ENCODE assay signal across 10 cellular contexts in the genomic region with DNA sequence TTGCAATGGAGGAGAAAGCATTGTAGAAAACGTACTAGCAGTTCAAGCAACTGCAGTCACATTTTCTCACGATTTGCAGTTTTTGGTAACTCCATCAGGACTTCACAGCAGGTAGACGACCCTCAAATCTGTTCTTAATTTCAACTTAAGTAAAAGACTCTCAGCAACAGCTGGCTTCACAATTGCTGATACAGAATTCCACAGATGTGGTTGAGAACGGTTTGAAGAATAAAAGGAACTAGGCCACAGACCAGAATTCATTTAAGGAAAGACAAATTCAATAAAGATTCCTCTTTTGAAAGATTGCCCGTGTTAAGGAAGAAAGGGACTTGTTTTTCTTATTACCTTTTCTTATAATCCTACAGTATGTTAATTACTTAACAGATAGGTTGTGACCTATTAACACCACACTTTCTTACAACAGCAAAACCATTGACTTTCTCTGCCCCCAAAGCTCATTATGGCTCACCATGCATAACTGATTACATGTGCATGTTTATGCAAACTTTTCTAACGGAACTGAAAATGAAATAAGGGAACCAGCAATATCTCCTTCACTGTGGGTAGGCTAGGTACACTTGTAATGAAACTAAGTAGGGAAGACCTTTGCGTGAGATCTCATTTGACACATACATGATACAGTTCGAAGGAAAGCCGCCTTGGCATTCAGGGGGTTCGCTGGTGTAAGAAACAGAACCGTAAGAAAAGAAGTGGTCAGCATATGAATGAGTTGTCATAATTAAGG. TPM values are rescaled to one million over a fixed set of nuclear protein-coding genes. Genes with fewer than 3 reads are reported as not detected.
DNase-seq lines count a peak whose midpoint lies in the region; ATAC-seq and TF ChIP-seq lines count a peak whose summit lies in the region.
"Had no signal": no experiment of that assay in that cellular context is flagged by ENCODE, and none has a peak within 500 bp of the region (broad histone marks: within the 10 kb centered on the region; RNA-seq: fewer than 3 reads in every experiment).

No MANE protein-coding gene starts in this region.

- H3K4me1 Mint-ChIP-seq in CD4-positive, alpha-beta memory T cell: peaks cover 1 to 12% (median 4%) of the 10 kb centered on the region in 4 donors
- peaks cover 4% of the 10 kb centered on the region for H3K4me1 Mint-ChIP-seq in CD8-positive, alpha-beta T cell (ENCODE audit: low read depth)

- H3K4me2 ChIP-seq in DOHH2 (ENCODE audit: low read length): peak overlapping the region; percentile 73

- H3K36me3 Mint-ChIP-seq in CD4-positive, alpha-beta memory T cell: peaks cover 0 to 1% of the 10 kb centered on the region in 2 donors
- no peaks in the 10 kb centered on the region for H3K36me3 Mint-ChIP-seq in CD8-positive, alpha-beta T cell

- peak; percentile 44 for DNase-seq in RPMI8226
- no peak for DNase-seq in NCI-H2107 (lab: John Stamatoyannopoulos, UW)
- no peak for DNase-seq in NCI-H1436 (lab: John Stamatoyannopoulos, UW)
- DNase-seq in CD4-positive, alpha-beta memory T cell: no peak
- no peak for DNase-seq in CD8-positive, alpha-beta T cell
- DNase-seq: activated CD8-positive, alpha-beta memory T cell treated with anti-CD3 and anti-CD28 coated beads for 24 hours had no signal

- peaks cover 0 to 4% (median 0%) of the 10 kb centered on the region in 8 donors for H3K9me3 Mint-ChIP-seq in CD4-positive, alpha-beta memory T cell
- no peaks in the 10 kb centered on the region for H3K9me3 Mint-ChIP-seq in CD8-positive, alpha-beta T cell

- ATAC-seq in GM19455 (IDR thresholded peaks at IDR 0.05; ENCODE audit: unreplicated experiment): peak; percentile 91
- peak; percentile 90 for ATAC-seq in HG03095 (IDR thresholded peaks at IDR 0.05; ENCODE audit: unreplicated experiment)
- no peak for ATAC-seq in CD8-positive, alpha-beta T cell
- ATAC-seq: HCT116 had no signal

- peak overlapping the region; percentile 88 for H3K27ac ChIP-seq in DOHH2 (ENCODE audit: low read depth, low read length)
- no peak overlapping the region for H3K27ac ChIP-seq in CD4-positive, alpha-beta memory T cell (ENCODE audit: low read depth, low read length)
- H3K27ac ChIP-seq in CD8-positive, alpha-beta T cell (ENCODE audit: low read depth, low read length): no peak overlapping the region

- POLR2A ChIA-PET in CD4-positive, alpha-beta memory T cell (lab: Charles Lee; ENCODE audit: partially characterized antibody): no interaction called here
- POLR2A ChIA-PET in CD8-positive, alpha-beta T cell (lab: Charles Lee): no interaction called here

- H3K27ac Mint-ChIP-seq in CD4-positive, alpha-beta memory T cell: no peak overlapping the region
- no peak overlapping the region for H3K27ac Mint-ChIP-seq in CD8-positive, alpha-beta T cell

- peaks cover 5% of the 10 kb centered on the region; the same call in 1 of the 2 replicates for H3K79me2 ChIP-seq in DOHH2 (ENCODE audit: control insufficient read depth, low read length)

- no peaks in the 10 kb centered on the region for H3K9me2 ChIP-seq in DOHH2 (replicated peaks; ENCODE audit: control insufficient read depth, low read length)

- H3K27me3 ChIP-seq in DOHH2 (ENCODE audit: control insufficient read depth, low read length): no peaks in the 10 kb centered on the region
- peaks cover 5% of the 10 kb centered on the region for H3K27me3 ChIP-seq in CD4-positive, alpha-beta memory T cell (ENCODE audit: insufficient read depth, low read length)
- H3K27me3 ChIP-seq in CD8-positive, alpha-beta T cell (ENCODE audit: insufficient read depth, low read length): no peaks in the 10 kb centered on the region

- no peak overlapping the region for H3K4me3 Mint-ChIP-seq in CD4-positive, alpha-beta memory T cell
- no peak overlapping the region for H3K4me3 Mint-ChIP-seq in CD8-positive, alpha-beta T cell

- H3K36me3 ChIP-seq in DOHH2 (ENCODE audit: control insufficient read depth, low read length): no peaks in the 10 kb centered on the region
- no peaks in the 10 kb centered on the region for H3K36me3 ChIP-seq in CD4-positive, alpha-beta memory T cell (ENCODE audit: insufficient read depth, low read length)
- no peaks in the 10 kb centered on the region for H3K36me3 ChIP-seq in CD8-positive, alpha-beta T cell (ENCODE audit: insufficient read depth, low read length)

- intact Hi-C loops in CD4-positive, alpha-beta memory T cell (cut with micrococcal nuclease): loop anchor here (5.0 kb wide), 1 partner anchor 47 kb away; no protein-coding TSS in a partner anchor
- intact Hi-C loops in CD8-positive, alpha-beta T cell (cut with DNase I, micrococcal nuclease): loop anchor here (2.0 to 10.0 kb wide), 5 partner anchors 19 to 1285 kb away; partner anchors contain the start of genes TSHZ1 (in 1 of the 2) and ZNF236 (in 1 of the 2)

- H3K27me3 Mint-ChIP-seq in CD4-positive, alpha-beta memory T cell: peaks cover 19 to 25% of the 10 kb centered on the region in 2 donors
- peaks cover 19% of the 10 kb centered on the region for H3K27me3 Mint-ChIP-seq in CD8-positive, alpha-beta T cell (ENCODE audit: low read depth)

- peak overlapping the region; percentile 54 for H3K4me3 ChIP-seq in DOHH2 (ENCODE audit: low read length)
- no peak overlapping the region for H3K4me3 ChIP-seq in CD4-positive, alpha-beta memory T cell (ENCODE audit: low read length in 2 of 2)
- H3K4me3 ChIP-seq in CD8-positive, alpha-beta T cell (ENCODE audit: low read depth, low read length): no peak overlapping the region

- no peak for TF ChIP-seq CTCF in DOHH2 (IDR thresholded peaks at IDR 0.05; ENCODE audit: low read depth, low read length, poor library complexity, severe bottlenecking)
- no peak for TF ChIP-seq CTCF in CD8-positive, alpha-beta T cell (IDR thresholded peaks at IDR 0.05)

- no peaks in the 10 kb centered on the region for H4K20me1 ChIP-seq in DOHH2 (ENCODE audit: control insufficient read depth, insufficient read depth, low read depth, low read length)

- CTCF ChIA-PET in CD4-positive, alpha-beta memory T cell (lab: Charles Lee; ENCODE audit: partially characterized antibody): no interaction called here
- CTCF ChIA-PET in CD8-positive, alpha-beta T cell (lab: Charles Lee): interaction anchor here (1.2 kb wide), 1 partner anchor 101 kb away, joined by 3 read pairs; no protein-coding TSS in a partner anchor

- H3F3A ChIP-seq in DOHH2 (ENCODE audit: control insufficient read depth, insufficient read depth): peaks cover 27% of the 10 kb centered on the region

- no peaks in the 10 kb centered on the region for H3K9me3 ChIP-seq in DOHH2 (ENCODE audit: control insufficient read depth, insufficient read depth, low read length)
- no peaks in the 10 kb centered on the region for H3K9me3 ChIP-seq in CD4-positive, alpha-beta memory T cell (ENCODE audit: control insufficient read depth in 1 of 2, low read length in 2 of 2)
- no peaks in the 10 kb centered on the region for H3K9me3 ChIP-seq in CD8-positive, alpha-beta T cell (ENCODE audit: low read length)

- H3K4me1 ChIP-seq in DOHH2 (ENCODE audit: control insufficient read depth, low read length): peaks cover 49% of the 10 kb centered on the region
- peaks cover 5% of the 10 kb centered on the region for H3K4me1 ChIP-seq in CD4-positive, alpha-beta memory T cell (ENCODE audit: insufficient read depth, low read length)
- peaks cover 4% of the 10 kb centered on the region for H3K4me1 ChIP-seq in CD8-positive, alpha-beta T cell (ENCODE audit: insufficient read depth, low read length)

RNA-seq across cellular contexts. Expression of gene ZNF516, which starts 4.7 kb away (rescaled TPM):
- 1 to 10 TPM; 7.7 to 9.9 TPM for total RNA-seq in CD4-positive, alpha-beta memory T cell
- 1 to 10 TPM in 1 of 2 donors, under 1 TPM in 1; 0.25 to 2.2 TPM for polyA plus RNA-seq in CD4-positive, alpha-beta memory T cell
- 10 to 100 TPM; 19.5 to 19.6 TPM for total RNA-seq in CD8-positive, alpha-beta T cell
